Comparison of ENCODE assay signal across 15 cellular contexts in genomic region chr20:44072381-44072780, GRCh38.
A peak's percentile ranks its signal among the peaks of the same experiment; 100 is the strongest.
DNase-seq lines count a peak whose midpoint lies in the region; ATAC-seq lines count a peak whose summit lies in the region.
"Had no signal": no experiment of that assay in that cellular context is flagged by ENCODE, and none has a peak within 500 bp of the region (broad histone marks: within the 10 kb centered on the region; RNA-seq: fewer than 3 reads in every experiment).

No MANE protein-coding gene starts in this region.

- no peaks in the 10 kb centered on the region for H3K9me3 Mint-ChIP-seq in CD4-positive, alpha-beta memory T cell
- no peaks in the 10 kb centered on the region for H3K9me3 Mint-ChIP-seq in naive thymus-derived CD8-positive, alpha-beta T cell

- H3K4me1 Mint-ChIP-seq in CD4-positive, alpha-beta memory T cell, result peaks cover 27 to 74% (median 53%) of the 10 kb centered on the region in 4 donors
- H3K4me1 Mint-ChIP-seq in naive thymus-derived CD8-positive, alpha-beta T cell, result peaks cover 29 to 86% (median 81%) of the 10 kb centered on the region in 4 donors

- POLR2A ChIA-PET in CD4-positive, alpha-beta memory T cell (lab: Charles Lee; ENCODE audit: partially characterized antibody), result no interaction called here
- POLR2A ChIA-PET in naive thymus-derived CD8-positive, alpha-beta T cell (lab: Charles Lee), result interaction anchor here (1.1 to 1.7 kb wide), 3 partner anchors 8 to 16 kb away, joined by 3 to 6 read pairs (median 3); no protein-coding TSS in a partner anchor

- H3K27me3 Mint-ChIP-seq in CD4-positive, alpha-beta memory T cell, result no peaks in the 10 kb centered on the region
- peaks cover 0 to 2% (median 0%) of the 10 kb centered on the region in 5 donors for H3K27me3 Mint-ChIP-seq in naive thymus-derived CD8-positive, alpha-beta T cell

- H3K27ac ChIP-seq in CD4-positive, alpha-beta memory T cell (ENCODE audit: low read depth, low read length), result no peak overlapping the region
- peak overlapping the region; percentile 21; the same call in 1 of the 2 replicates for H3K27ac ChIP-seq in Karpas-422 (ENCODE audit: low read length)
- H3K27ac ChIP-seq: cardiac muscle cell, lower lobe of right lung had no signal

- H3K36me3 Mint-ChIP-seq in CD4-positive, alpha-beta memory T cell, result no peaks in the 10 kb centered on the region
- no peaks in the 10 kb centered on the region for H3K36me3 Mint-ChIP-seq in naive thymus-derived CD8-positive, alpha-beta T cell

- no peaks in the 10 kb centered on the region for H3K27me3 ChIP-seq in CD4-positive, alpha-beta memory T cell (ENCODE audit: insufficient read depth, low read length)
- no peaks in the 10 kb centered on the region for H3K27me3 ChIP-seq in Karpas-422 (ENCODE audit: low read length)
- H3K27me3 ChIP-seq: cardiac muscle cell, Peyer's patch had no signal

- peak overlapping the region in 1 of 8 donors; percentile 62 for H3K4me3 Mint-ChIP-seq in CD4-positive, alpha-beta memory T cell
- peak overlapping the region in 7 of 10 donors; percentile 2 to 86 (median 44) for H3K4me3 Mint-ChIP-seq in naive thymus-derived CD8-positive, alpha-beta T cell

- ATAC-seq in GM18858 (IDR thresholded peaks at IDR 0.05; ENCODE audit: unreplicated experiment) (peak; percentile 45), HG03520 (IDR thresholded peaks at IDR 0.05; ENCODE audit: unreplicated experiment) (no peak), GM21576 (IDR thresholded peaks at IDR 0.05; ENCODE audit: unreplicated experiment) (no peak)
- no peak for ATAC-seq in naive thymus-derived CD8-positive, alpha-beta T cell
- ATAC-seq: lower lobe of right lung had no signal

- H3K4me3 ChIP-seq in CD4-positive, alpha-beta memory T cell (ENCODE audit: low read length in 2 of 2), result no peak overlapping the region
- no peak overlapping the region for H3K4me3 ChIP-seq in Karpas-422 (ENCODE audit: low read length)
- H3K4me3 ChIP-seq: cardiac muscle cell, lower lobe of right lung, Peyer's patch had no signal

- intact Hi-C loops in CD4-positive, alpha-beta memory T cell (cut with micrococcal nuclease), result loop anchor here (5.0 kb wide), 1 partner anchor 130 kb away; no protein-coding TSS in a partner anchor

- peaks cover 62% of the 10 kb centered on the region for H3K4me1 ChIP-seq in CD4-positive, alpha-beta memory T cell (ENCODE audit: insufficient read depth, low read length)
- H3K4me1 ChIP-seq in Karpas-422 (ENCODE audit: low read length), result peaks cover 42% of the 10 kb centered on the region

- no peak overlapping the region for H3K9ac ChIP-seq in Karpas-422 (ENCODE audit: low read length)

- H3K4me2 ChIP-seq in Karpas-422 (ENCODE audit: low read depth, low read length, poor library complexity, severe bottlenecking), result no peak overlapping the region

- H3K27ac Mint-ChIP-seq in CD4-positive, alpha-beta memory T cell, result peak overlapping the region in 4 of 7 donors; percentile 36 to 80 (median 37)
- peak overlapping the region; percentile 88 to 100 (median 100) for H3K27ac Mint-ChIP-seq in naive thymus-derived CD8-positive, alpha-beta T cell

- no peak overlapping the region for H2AFZ ChIP-seq in Karpas-422 (ENCODE audit: low read length)

- no peaks in the 10 kb centered on the region for H3K79me2 ChIP-seq in Karpas-422 (ENCODE audit: low read length)

- no peaks in the 10 kb centered on the region for H3K9me3 ChIP-seq in CD4-positive, alpha-beta memory T cell (ENCODE audit: control insufficient read depth in 1 of 2, low read length in 2 of 2)
- no peaks in the 10 kb centered on the region for H3K9me3 ChIP-seq in Karpas-422 (ENCODE audit: low read length)
- H3K9me3 ChIP-seq: lower lobe of right lung, Peyer's patch had no signal

- no peaks in the 10 kb centered on the region for H3K36me3 ChIP-seq in CD4-positive, alpha-beta memory T cell (ENCODE audit: insufficient read depth, low read length)
- H3K36me3 ChIP-seq in Karpas-422 (ENCODE audit: insufficient read depth, low read length), result peaks cover 19% of the 10 kb centered on the region; the same call in 1 of the 2 replicates
- H3K36me3 ChIP-seq: cardiac muscle cell, lower lobe of right lung, Peyer's patch had no signal

- H4K20me1 ChIP-seq in Karpas-422 (ENCODE audit: insufficient read depth, low read depth, low read length), result no peaks in the 10 kb centered on the region

- H3K9me2 ChIP-seq in Karpas-422 (replicated peaks; ENCODE audit: insufficient read depth, low read length), result no peaks in the 10 kb centered on the region

- no peak for DNase-seq in CD4-positive, alpha-beta memory T cell
- DNase-seq in Karpas-422 (no peak), NCI-H2107 treated with DMSO at 0.1 percent for 48 hours (lab: John Stamatoyannopoulos, UW; ENCODE audit: unreplicated experiment) (no peak), GOT3 (lab: John Stamatoyannopoulos, UW) (no peak)
- DNase-seq in naive thymus-derived CD8-positive, alpha-beta T cell, result peak in 2 of 10 donors; percentile 0 to 16
- DNase-seq: effector memory CD4-positive, alpha-beta T cell; lower lobe of right lung; NCI-H2227 treated with DMSO at 0.1 percent for 48 hours; stimulated activated CD4-positive, alpha-beta T cell treated with anti-CD3 and anti-CD28 coated beads, Interleukin-2, amount 100 ng/mL, for 48 hours; substantia nigra had no signal

- CTCF ChIA-PET in CD4-positive, alpha-beta memory T cell (lab: Charles Lee; ENCODE audit: partially characterized antibody), result interaction anchor here (0.7 to 1.8 kb wide), 3 partner anchors 8 to 322 kb away, joined by 3 to 6 read pairs (median 5); no protein-coding TSS in a partner anchor
